ENCODE assay signal across 8 cellular contexts in genomic region chr1:925532-926421, GRCh38. TPM values are rescaled to one million over a fixed set of nuclear protein-coding genes. Genes with fewer than 3 reads are reported as not detected.
A peak's percentile ranks its signal among the peaks of the same experiment; 100 is the strongest.
DNase-seq lines count a peak whose midpoint lies in the region; ATAC-seq and TF ChIP-seq lines count a peak whose summit lies in the region.

No MANE protein-coding gene starts in this region.

- no peak for DNase-seq in BJ (ENCODE audit: low read depth)
- DNase-seq in brain microvascular endothelial cell, result no peak
- DNase-seq in naive thymus-derived CD8-positive, alpha-beta T cell, result no peak
- DNase-seq in nucleus accumbens (lab: John Stamatoyannopoulos, UW), result no peak
- DNase-seq in SKM-1 (lab: John Stamatoyannopoulos, UW; ENCODE audit: unreplicated experiment), result no peak
- DNase-seq in NCI-H1694 treated with DMSO at 0.1 percent for 48 hours (lab: John Stamatoyannopoulos, UW), result no peak

- peak; percentile 17 to 19 for ATAC-seq in naive thymus-derived CD8-positive, alpha-beta T cell
- no peak for ATAC-seq in HG02973 (IDR thresholded peaks at IDR 0.05; ENCODE audit: unreplicated experiment)

- H3K4me3 ChIP-seq in BJ (ENCODE audit: low read depth, low read length), result peak overlapping the region; percentile 61
- H3K4me3 ChIP-seq in HUES48 (ENCODE audit: low read depth, low read length), result peak overlapping the region; percentile 20; the same call in 1 of the 2 replicates
- peak overlapping the region; percentile 32 for H3K4me3 ChIP-seq in brain microvascular endothelial cell (ENCODE audit: low read depth, low read length)

- CTCF ChIA-PET in BJ (lab: Yijun Ruan, JAX), result interaction anchor here (1.0 to 1.6 kb wide), 2 partner anchors 13 to 50 kb away, joined by 4 read pairs; no protein-coding TSS in a partner anchor

- peak overlapping the region; percentile 14 to 82 (median 60) for H3K4me3 Mint-ChIP-seq in naive thymus-derived CD8-positive, alpha-beta T cell

- POLR2A ChIA-PET in BJ (lab: Charles Lee), result no interaction called here
- POLR2A ChIA-PET in naive thymus-derived CD8-positive, alpha-beta T cell (lab: Charles Lee), result no interaction called here

- peaks cover 9% of the 10 kb centered on the region for H3K4me1 ChIP-seq in HUES48 (ENCODE audit: control insufficient read depth, insufficient read depth, low read length)

- H3K27me3 ChIP-seq in BJ (ENCODE audit: control insufficient read depth, insufficient read depth, low read length) (no peaks in the 10 kb centered on the region), HUES48 (ENCODE audit: control insufficient read depth, insufficient read depth, low read length) (peaks cover 99% of the 10 kb centered on the region), brain microvascular endothelial cell (replicated peaks) (peaks cover 50% of the 10 kb centered on the region)

- H3K9me3 ChIP-seq in HUES48 (ENCODE audit: control insufficient read depth, insufficient read depth, low read length), result no peaks in the 10 kb centered on the region

- no peaks in the 10 kb centered on the region for H3K9me3 Mint-ChIP-seq in naive thymus-derived CD8-positive, alpha-beta T cell

- peaks cover 0 to 7% (median 0%) of the 10 kb centered on the region in 3 donors for H3K36me3 Mint-ChIP-seq in naive thymus-derived CD8-positive, alpha-beta T cell

- H3K27ac ChIP-seq in HUES48 (ENCODE audit: low read depth, low read length), result no peak overlapping the region
- H3K27ac ChIP-seq in brain microvascular endothelial cell, result no peak overlapping the region

- H3K27ac Mint-ChIP-seq in naive thymus-derived CD8-positive, alpha-beta T cell, result peak overlapping the region in 2 of 10 donors; percentile 29

- in situ Hi-C loops in brain microvascular endothelial cell (cut with HindIII; ENCODE audit: low pct_ligation_motif_present, low sequenced_read_pairs), result no loop called here

- H3K4me1 Mint-ChIP-seq in naive thymus-derived CD8-positive, alpha-beta T cell, result peaks cover 8 to 21% (median 15%) of the 10 kb centered on the region in 4 donors

- H3K9ac ChIP-seq in HUES48 (ENCODE audit: low read depth, low read length), result no peak overlapping the region

- H3K36me3 ChIP-seq in BJ (ENCODE audit: control insufficient read depth, insufficient read depth, low read length), result peaks cover 3% of the 10 kb centered on the region
- no peaks in the 10 kb centered on the region for H3K36me3 ChIP-seq in HUES48 (ENCODE audit: control insufficient read depth, insufficient read depth, low read length)
- no peaks in the 10 kb centered on the region for H3K36me3 ChIP-seq in brain microvascular endothelial cell (replicated peaks)

- peak; percentile 23; the same call in 1 of the 2 replicates for TF ChIP-seq CTCF in BJ (IDR thresholded peaks at IDR 0.05; ENCODE audit: insufficient read depth, low read depth, low read length)
- TF ChIP-seq CTCF in brain microvascular endothelial cell (IDR thresholded peaks at IDR 0.05; ENCODE audit: low read depth, low read length, missing control alignments), result no peak

- peaks cover 14 to 62% (median 33%) of the 10 kb centered on the region in 5 donors for H3K27me3 Mint-ChIP-seq in naive thymus-derived CD8-positive, alpha-beta T cell

RNA-seq across cellular contexts. Expression of gene SAMD11, which starts 2.1 kb away (rescaled TPM):
- polyA plus RNA-seq in BJ (2011; rRNA removed), result 6.3 and 10.0 TPM in 2 replicates
- polyA minus RNA-seq in BJ (2011; rRNA and poly(A)+ RNA removed), result 6.5 and 11.6 TPM in 2 replicates
- not detected for total RNA-seq in naive thymus-derived CD8-positive, alpha-beta T cell
- under 1 TPM in 1 of 3 donors, not detected in 2; 0.29 TPM for polyA plus RNA-seq in naive thymus-derived CD8-positive, alpha-beta T cell

RNA-seq across cellular contexts. Expression of gene NOC2L, which starts 33.3 kb away (rescaled TPM):
- polyA plus RNA-seq in BJ (2011; rRNA removed), result 33.7 and 49.7 TPM in 2 replicates
- 36.8 and 49.0 TPM in 2 replicates for polyA minus RNA-seq in BJ (2011; rRNA and poly(A)+ RNA removed)
- total RNA-seq in naive thymus-derived CD8-positive, alpha-beta T cell, result 10 to 100 TPM; 72.3 to 78.3 TPM
- polyA plus RNA-seq in naive thymus-derived CD8-positive, alpha-beta T cell, result 10 to 100 TPM; 49.5 to 68.2 (median 60.5) TPM

RNA-seq across cellular contexts. Expression of gene KLHL17, which starts 34.6 kb away (rescaled TPM):
- 6.7 and 14.7 TPM in 2 replicates for polyA plus RNA-seq in BJ (2011; rRNA removed)
- polyA minus RNA-seq in BJ (2011; rRNA and poly(A)+ RNA removed), result 2.2 and 5.6 TPM in 2 replicates
- total RNA-seq in naive thymus-derived CD8-positive, alpha-beta T cell, result 10 to 100 TPM; 36.4 to 37.4 TPM
- 1 to 10 TPM in 2 of 3 donors, under 1 TPM in 1; 0.94 to 2.0 (median 1.1) TPM for polyA plus RNA-seq in naive thymus-derived CD8-positive, alpha-beta T cell

RNA-seq across cellular contexts. Expression of gene PLEKHN1, which starts 40.5 kb away (rescaled TPM):
- 0.48 and 0.88 TPM in 2 replicates for polyA plus RNA-seq in BJ (2011; rRNA removed)
- polyA minus RNA-seq in BJ (2011; rRNA and poly(A)+ RNA removed), result 0.26 and 0.28 TPM in 2 replicates
- total RNA-seq in naive thymus-derived CD8-positive, alpha-beta T cell, result under 1 TPM; 0.60 to 0.93 TPM
- under 1 TPM in 1 of 3 donors, not detected in 2; 0.19 TPM for polyA plus RNA-seq in naive thymus-derived CD8-positive, alpha-beta T cell

RNA-seq across cellular contexts. Expression of gene PERM1, which starts 56.1 kb away (rescaled TPM):
- not detected in 2 replicates for polyA plus RNA-seq in BJ (2011; rRNA removed)
- not detected in 2 replicates for polyA minus RNA-seq in BJ (2011; rRNA and poly(A)+ RNA removed)
- not detected for total RNA-seq in naive thymus-derived CD8-positive, alpha-beta T cell
- polyA plus RNA-seq in naive thymus-derived CD8-positive, alpha-beta T cell, result not detected
